8 cellular contexts compared by ENCODE assay signal in genomic region chr9:83978992-83979811, GRCh38. TPM values are rescaled to one million over a fixed set of nuclear protein-coding genes. Genes with fewer than 3 reads are reported as not detected.
A peak's percentile ranks its signal among the peaks of the same experiment; 100 is the strongest.
DNase-seq lines count a peak whose midpoint lies in the region; ATAC-seq, FAIRE-seq and TF ChIP-seq lines count a peak whose summit lies in the region.

No MANE protein-coding gene starts in this region.

- FAIRE-seq in HepG2 (lab: Jason Lieb, UNC), result no peak

- TF ChIP-seq RAD21 in HepG2 (CRISPR knock-in tag; IDR thresholded peaks at IDR 0.05), result no peak

- peaks cover 52% of the 10 kb centered on the region for H4K20me1 ChIP-seq in HepG2 (ENCODE audit: insufficient read depth, low read length)

- intact Hi-C loops in dendritic cell treated with granulocyte-macrophage colony-stimulating factor and Interleukin-4, amounts not matched to agents 40 ng/mL and 50 ng/mL, for 4 days (cut with micrococcal nuclease), result loop anchor here (10.0 kb wide), 1 partner anchor 274 kb away; the partner anchor contains the start of gene UBQLN1
- intact Hi-C loops in HepG2 (cut with micrococcal nuclease; ENCODE audit: unreplicated experiment), result no loop called here

- peaks cover 66% of the 10 kb centered on the region for H3K4me1 ChIP-seq in HepG2 (ENCODE audit: insufficient read depth, low read length)

- peak; percentile 27 for ATAC-seq in HG03025 (IDR thresholded peaks at IDR 0.05; ENCODE audit: low FRiP score, unreplicated experiment)
- ATAC-seq in HepG2, result peak; percentile 56
- ATAC-seq in HG02981 (IDR thresholded peaks at IDR 0.05; ENCODE audit: unreplicated experiment), result no peak

- peak overlapping the region; percentile 96 for H3K27ac ChIP-seq in HepG2 (ENCODE audit: extremely low read length, insufficient read depth, low read length)

- under 1% methylated on average over 28 of the region's 55 CpGs for WGBS in HepG2 (ENCODE audit: low lambda C conversion rate)

- peaks cover 91% of the 10 kb centered on the region for H3K79me2 ChIP-seq in HepG2 (ENCODE audit: insufficient read depth, low read length)

- peak overlapping the region; percentile 92 to 98 (median 95) for H3K4me3 ChIP-seq in HepG2 (replicated peaks in 1 of 3; ENCODE audit: insufficient read depth in 1 of 3, low read depth in 2 of 3, low read length in 3 of 3)

- H3K4me2 ChIP-seq in HepG2 (ENCODE audit: low read depth, low read length), result peak overlapping the region; percentile 84

- TF ChIP-seq POLR2A in HepG2 (IDR thresholded peaks at IDR 0.05; ENCODE audit: insufficient read depth in 1 of 2, low read depth in 2 of 2, low read length in 2 of 2), result peak; percentile 47 to 58; a peak in 2 of 4 replicates

- CTCF ChIA-PET in GM10248 (lab: Yijun Ruan, JAX), result interaction anchor here (1.1 to 1.7 kb wide), 3 partner anchors 8 to 282 kb away, joined by 3 to 8 read pairs (median 3); no protein-coding TSS in a partner anchor
- CTCF ChIA-PET in HepG2 (lab: Yijun Ruan, JAX; ENCODE audit: low intra/inter-chr PET ratio, low total read pairs), result no interaction called here

- TF ChIP-seq CTCF in GM10248 (IDR thresholded peaks at IDR 0.05; ENCODE audit: control extremely low read depth, extremely low read depth, low read depth, missing control alignments) (no peak), HepG2 (CRISPR knock-in tag; IDR thresholded peaks at IDR 0.05) (no peak)

- peaks cover 83% of the 10 kb centered on the region for H3K36me3 Mint-ChIP-seq in dendritic cell treated with granulocyte-macrophage colony-stimulating factor and Interleukin-4, amounts not matched to agents 40 ng/mL and 50 ng/mL, for 4 days (ENCODE audit: low read depth)

- H3K27me3 Mint-ChIP-seq in dendritic cell treated with granulocyte-macrophage colony-stimulating factor and Interleukin-4, amounts not matched to agents 40 ng/mL and 50 ng/mL, for 4 days, result no peaks in the 10 kb centered on the region

- no peaks in the 10 kb centered on the region for H3K9me3 Mint-ChIP-seq in dendritic cell treated with granulocyte-macrophage colony-stimulating factor and Interleukin-4, amounts not matched to agents 40 ng/mL and 50 ng/mL, for 4 days

- peak overlapping the region; percentile 100 for H3K9ac ChIP-seq in HepG2 (ENCODE audit: insufficient read depth, low read depth, low read length)

- H3K4me1 Mint-ChIP-seq in dendritic cell treated with granulocyte-macrophage colony-stimulating factor and Interleukin-4, amounts not matched to agents 40 ng/mL and 50 ng/mL, for 4 days (ENCODE audit: low read depth), result peaks cover 48% of the 10 kb centered on the region

- no peak overlapping the region for H2AFZ ChIP-seq in HepG2 (ENCODE audit: low read length)

- peak overlapping the region; percentile 99 for H3K27ac Mint-ChIP-seq in dendritic cell treated with granulocyte-macrophage colony-stimulating factor and Interleukin-4, amounts not matched to agents 40 ng/mL and 50 ng/mL, for 4 days

- H3K4me3 Mint-ChIP-seq in dendritic cell treated with granulocyte-macrophage colony-stimulating factor and Interleukin-4, amounts not matched to agents 40 ng/mL and 50 ng/mL, for 4 days, result peak overlapping the region; percentile 97

- POLR2A ChIA-PET in GM10248 (lab: Yijun Ruan, JAX), result interaction anchor here (1.4 to 1.8 kb wide), 2 partner anchors 7 to 57 kb away, joined by 4 to 8 read pairs; partner anchors contain the start of gene KIF27
- POLR2A ChIA-PET in HepG2 (lab: Yijun Ruan, JAX), result interaction anchor here (0.8 to 5.5 kb wide), 10 partner anchors 7 to 75 kb away, joined by 3 to 96 read pairs (median 10); partner anchors contain the start of gene KIF27

- DNase-seq in GM10248 (ENCODE audit: extremely low spot score), result peak; percentile 76
- peak; percentile 42 to 67 for DNase-seq in NCI-H446 (lab: John Stamatoyannopoulos, UW)
- DNase-seq in activated CD4-positive, alpha-beta T cell treated with anti-CD3 and anti-CD28 coated beads, Interleukin-2, amount 50 U/mL, for 4 hours, result peak; percentile 84 to 89
- DNase-seq in HepG2 (ENCODE audit: low spot score), result peak; percentile 58
- peak; percentile 89 to 91 for DNase-seq in stimulated activated CD4-positive, alpha-beta T cell treated with anti-CD3 and anti-CD28 coated beads, Interleukin-2, amount 100 ng/mL, for 24 hours

- peaks cover 0 to 6% of the 10 kb centered on the region in 2 experiments; a peak in 1 of 5 replicates for H3K27me3 ChIP-seq in HepG2 (ENCODE audit: control insufficient read depth in 1 of 2, insufficient read depth in 2 of 2, low read length in 2 of 2)

- BruUV-seq in HepG2 (replicated peaks; lab: Mats Ljungman, UMichigan), result TSS peak; percentile 41

- TF ChIP-seq EP300 in HepG2 (IDR thresholded peaks at IDR 0.05; ENCODE audit: low read depth in 2 of 2, low read length in 2 of 2), result no peak
- no peak for TF ChIP-seq EP300 in HepG2 (CRISPR knock-in tag; IDR thresholded peaks at IDR 0.05; ENCODE audit: borderline replicate concordance)

- in situ Hi-C loops in HepG2 (cut with HindIII; ENCODE audit: extremely low pct_ligation_motif_present, low pct_unique_long_range_greater_than_20kb), result no loop called here

- H3K36me3 ChIP-seq in HepG2 (replicated peaks in 1 of 2; ENCODE audit: control insufficient read depth in 1 of 2, insufficient read depth in 2 of 2, low read length in 2 of 2), result peaks cover 5 to 37% of the 10 kb centered on the region in 2 experiments

- H3K9me3 ChIP-seq in HepG2 (ENCODE audit: low read length), result no peaks in the 10 kb centered on the region

RNA-seq across cellular contexts. Expression of gene HNRNPK, which starts 0.8 kb away (rescaled TPM):
- 712 and 973 TPM in 2 replicates for total RNA-seq in HepG2 (2016; rRNA removed; fragmentation: Illumina TruSeq; extraction: Trizol)
- total RNA-seq in HepG2 (2016; cell fraction: cytosol; rRNA removed; fragmentation: Illumina TruSeq; extraction: Trizol; ENCODE audit: low read depth), result 62.3 and 69.4 TPM in 2 replicates
- total RNA-seq in HepG2 (2016; cell fraction: insoluble cytoplasmic fraction; rRNA removed; fragmentation: Illumina TruSeq; extraction: Trizol), result 723 and 963 TPM in 2 replicates
- total RNA-seq in HepG2 (2016; cell fraction: membrane; rRNA removed; fragmentation: Illumina TruSeq; extraction: Trizol), result 132 and 145 TPM in 2 replicates
- total RNA-seq in HepG2 (2016; cell fraction: nucleus; rRNA removed; fragmentation: Illumina TruSeq; extraction: Trizol), result 484 and 493 TPM in 2 replicates
- 315 and 321 TPM in 2 replicates for polyA plus RNA-seq in HepG2 (2011; rRNA removed)
- 272 and 279 TPM in 2 replicates for polyA plus RNA-seq in HepG2 (2011; cell fraction: cytosol; rRNA removed)
- polyA plus RNA-seq in HepG2 (2011; cell fraction: nucleus; rRNA removed), result 264 TPM in 2 replicates
- polyA plus RNA-seq in HepG2 (2012), result 353 and 501 TPM in 2 replicates
- polyA plus RNA-seq in HepG2 (2016; cell fraction: cytosol; fragmentation: Illumina TruSeq; extraction: Trizol; ENCODE audit: low read depth), result 43.4 and 49.0 TPM in 2 replicates
- polyA plus RNA-seq in HepG2 (2016; cell fraction: insoluble cytoplasmic fraction; fragmentation: Illumina TruSeq; extraction: Trizol; ENCODE audit: low read depth), result 995 and 1,016 TPM in 2 replicates
- polyA plus RNA-seq in HepG2 (2016; cell fraction: membrane; fragmentation: Illumina TruSeq; extraction: Trizol; ENCODE audit: low read depth), result 81.3 and 94.1 TPM in 2 replicates
- 534 and 576 TPM in 2 replicates for polyA plus RNA-seq in HepG2 (2016; cell fraction: nucleus; fragmentation: Illumina TruSeq; extraction: Trizol; ENCODE audit: insufficient read depth, low read depth)
- 559 and 720 TPM in 2 replicates for polyA minus RNA-seq in HepG2 (2011; rRNA and poly(A)+ RNA removed; ENCODE audit: low replicate concordance)
- polyA minus RNA-seq in HepG2 (2011; cell fraction: cytosol; rRNA and poly(A)+ RNA removed), result 342 and 349 TPM in 2 replicates
- polyA minus RNA-seq in HepG2 (2011; cell fraction: nucleus; rRNA and poly(A)+ RNA removed), result 822 and 855 TPM in 2 replicates

RNA-seq across cellular contexts. Expression of gene RMI1, which starts 1.4 kb away (rescaled TPM):
- 3.7 and 18.4 TPM in 2 replicates for total RNA-seq in HepG2 (2016; rRNA removed; fragmentation: Illumina TruSeq; extraction: Trizol)
- 2.3 and 2.4 TPM in 2 replicates for total RNA-seq in HepG2 (2016; cell fraction: cytosol; rRNA removed; fragmentation: Illumina TruSeq; extraction: Trizol; ENCODE audit: low read depth)
- 3.1 and 18.4 TPM in 2 replicates for total RNA-seq in HepG2 (2016; cell fraction: insoluble cytoplasmic fraction; rRNA removed; fragmentation: Illumina TruSeq; extraction: Trizol)
- 8.3 and 8.9 TPM in 2 replicates for total RNA-seq in HepG2 (2016; cell fraction: membrane; rRNA removed; fragmentation: Illumina TruSeq; extraction: Trizol)
- 9.6 and 9.7 TPM in 2 replicates for total RNA-seq in HepG2 (2016; cell fraction: nucleus; rRNA removed; fragmentation: Illumina TruSeq; extraction: Trizol)
- polyA plus RNA-seq in HepG2 (2011; rRNA removed), result 0.54 and 0.61 TPM in 2 replicates
- 0.40 and 0.74 TPM in 2 replicates for polyA plus RNA-seq in HepG2 (2011; cell fraction: cytosol; rRNA removed)
- polyA plus RNA-seq in HepG2 (2011; cell fraction: nucleus; rRNA removed), result 0.53 and 1.2 TPM in 2 replicates
- polyA plus RNA-seq in HepG2 (2012), result 3.8 and 7.3 TPM in 2 replicates
- 0.76 and 0.89 TPM in 2 replicates for polyA plus RNA-seq in HepG2 (2016; cell fraction: cytosol; fragmentation: Illumina TruSeq; extraction: Trizol; ENCODE audit: low read depth)
- polyA plus RNA-seq in HepG2 (2016; cell fraction: insoluble cytoplasmic fraction; fragmentation: Illumina TruSeq; extraction: Trizol; ENCODE audit: low read depth), result 20.1 and 21.4 TPM in 2 replicates
- polyA plus RNA-seq in HepG2 (2016; cell fraction: membrane; fragmentation: Illumina TruSeq; extraction: Trizol; ENCODE audit: low read depth), result 2.9 and 3.6 TPM in 2 replicates
- 17.1 and 19.6 TPM in 2 replicates for polyA plus RNA-seq in HepG2 (2016; cell fraction: nucleus; fragmentation: Illumina TruSeq; extraction: Trizol; ENCODE audit: insufficient read depth, low read depth)
- 0.64 and 3.2 TPM in 2 replicates for polyA minus RNA-seq in HepG2 (2011; rRNA and poly(A)+ RNA removed; ENCODE audit: low replicate concordance)
- 4.8 and 5.1 TPM in 2 replicates for polyA minus RNA-seq in HepG2 (2011; cell fraction: cytosol; rRNA and poly(A)+ RNA removed)
- polyA minus RNA-seq in HepG2 (2011; cell fraction: nucleus; rRNA and poly(A)+ RNA removed), result 2.6 and 4.6 TPM in 2 replicates

RNA-seq across cellular contexts. Expression of gene KIF27, which starts 58.0 kb away (rescaled TPM):
- total RNA-seq in HepG2 (2016; rRNA removed; fragmentation: Illumina TruSeq; extraction: Trizol), result 4.1 and 4.4 TPM in 2 replicates
- total RNA-seq in HepG2 (2016; cell fraction: cytosol; rRNA removed; fragmentation: Illumina TruSeq; extraction: Trizol; ENCODE audit: low read depth), result 4.0 and 4.8 TPM in 2 replicates
- 3.6 and 4.2 TPM in 2 replicates for total RNA-seq in HepG2 (2016; cell fraction: insoluble cytoplasmic fraction; rRNA removed; fragmentation: Illumina TruSeq; extraction: Trizol)
- total RNA-seq in HepG2 (2016; cell fraction: membrane; rRNA removed; fragmentation: Illumina TruSeq; extraction: Trizol), result 2.8 and 3.7 TPM in 2 replicates
- 7.8 and 8.8 TPM in 2 replicates for total RNA-seq in HepG2 (2016; cell fraction: nucleus; rRNA removed; fragmentation: Illumina TruSeq; extraction: Trizol)
- polyA plus RNA-seq in HepG2 (2011; rRNA removed), result 0.82 and 0.95 TPM in 2 replicates
- polyA plus RNA-seq in HepG2 (2011; cell fraction: cytosol; rRNA removed), result 0.21 and 0.27 TPM in 2 replicates
- 1.5 and 1.6 TPM in 2 replicates for polyA plus RNA-seq in HepG2 (2011; cell fraction: nucleus; rRNA removed)
- 2.0 and 2.3 TPM in 2 replicates for polyA plus RNA-seq in HepG2 (2012)
- polyA plus RNA-seq in HepG2 (2016; cell fraction: cytosol; fragmentation: Illumina TruSeq; extraction: Trizol; ENCODE audit: low read depth), result 0.24 and 0.35 TPM in 2 replicates
- polyA plus RNA-seq in HepG2 (2016; cell fraction: insoluble cytoplasmic fraction; fragmentation: Illumina TruSeq; extraction: Trizol; ENCODE audit: low read depth), result 1.5 and 1.6 TPM in 2 replicates
- polyA plus RNA-seq in HepG2 (2016; cell fraction: membrane; fragmentation: Illumina TruSeq; extraction: Trizol; ENCODE audit: low read depth), result 0.36 and 0.80 TPM in 2 replicates
- polyA plus RNA-seq in HepG2 (2016; cell fraction: nucleus; fragmentation: Illumina TruSeq; extraction: Trizol; ENCODE audit: insufficient read depth, low read depth), result 5.2 and 6.8 TPM in 2 replicates
- polyA minus RNA-seq in HepG2 (2011; rRNA and poly(A)+ RNA removed; ENCODE audit: low replicate concordance), result 0.38 and 0.87 TPM in 2 replicates
- polyA minus RNA-seq in HepG2 (2011; cell fraction: cytosol; rRNA and poly(A)+ RNA removed), result 1.6 and 2.3 TPM in 2 replicates
- polyA minus RNA-seq in HepG2 (2011; cell fraction: nucleus; rRNA and poly(A)+ RNA removed), result 10.7 and 12.3 TPM in 2 replicates
